In genomic region chr3:187719628-187720336, GRCh38 we compare ENCODE assay signal across 15 cellular contexts. TPM values are rescaled to one million over a fixed set of nuclear protein-coding genes. Genes with fewer than 3 reads are reported as not detected.
DNase-seq lines count a peak whose midpoint lies in the region; ATAC-seq, FAIRE-seq and TF ChIP-seq lines count a peak whose summit lies in the region.
"Had no signal": no experiment of that assay in that cellular context is flagged by ENCODE, and none has a peak within 500 bp of the region (broad histone marks: within the 10 kb centered on the region; RNA-seq: fewer than 3 reads in every experiment).

No MANE protein-coding gene starts in this region.

- 55 to 60% (median 58%) methylated on average over 3 to 6 of the region's 6 CpGs for WGBS in heart left ventricle, 4 donors

- H2AFZ ChIP-seq in GM23338: no peak overlapping the region

- FAIRE-seq in HTR-8/SVneo (lab: Jason Lieb, UNC): no peak
- FAIRE-seq: K562 had no signal

- H3K9me3 Mint-ChIP-seq in GM23338: no peaks in the 10 kb centered on the region

- ATAC-seq in GM23338 (peak; percentile 68), heart left ventricle (peak; percentile 12 to 64 (median 56)), HG03565 (IDR thresholded peaks at IDR 0.05; ENCODE audit: unreplicated experiment) (no peak)
- ATAC-seq: K562, mucosa of descending colon had no signal

- H3K27ac Mint-ChIP-seq in GM23338: no peak overlapping the region

- no peaks in the 10 kb centered on the region for H3K9me2 ChIP-seq in GM23338 (ENCODE audit: insufficient read depth)

- H3K4me3 ChIP-seq in GM23338 (no peak overlapping the region), heart left ventricle (no peak overlapping the region), uterus (no peak overlapping the region)
- H3K4me3 ChIP-seq: ascending aorta, K562, mucosa of descending colon had no signal

- H3K27ac ChIP-seq in GM23338 (ENCODE audit: low read depth): no peak overlapping the region
- H3K27ac ChIP-seq in heart left ventricle: peak overlapping the region in 1 of 12 donors; percentile 61
- no peak overlapping the region for H3K27ac ChIP-seq in uterus
- H3K27ac ChIP-seq: ascending aorta, VCaP had no signal

- TF ChIP-seq POLR2A in heart left ventricle (IDR thresholded peaks at IDR 0.05) (no peak), uterus (IDR thresholded peaks at IDR 0.05) (no peak)

- H3K4me1 ChIP-seq in GM23338 (ENCODE audit: insufficient read depth) (peaks cover 14% of the 10 kb centered on the region; the same call in 1 of the 2 replicates), heart left ventricle (peaks cover 0 to 7% (median 0%) of the 10 kb centered on the region in 12 donors), uterus (no peaks in the 10 kb centered on the region)
- H3K4me1 ChIP-seq: ascending aorta had no signal

- no peak overlapping the region for H3K4me2 ChIP-seq in GM23338

- no peaks in the 10 kb centered on the region; the same call in 1 of the 2 replicates for H3F3A ChIP-seq in GM23338 (replicated peaks; ENCODE audit: low read depth)

- H3K27me3 ChIP-seq in GM23338 (ENCODE audit: insufficient read depth) (no peaks in the 10 kb centered on the region), heart left ventricle (no peaks in the 10 kb centered on the region), uterus (no peaks in the 10 kb centered on the region)
- H3K27me3 ChIP-seq: ascending aorta had no signal

- H3K36me3 ChIP-seq in GM23338 (ENCODE audit: insufficient read depth) (peaks cover 5% of the 10 kb centered on the region; the same call in 1 of the 2 replicates), heart left ventricle (peaks cover 3 to 45% (median 41%) of the 10 kb centered on the region in 9 donors), uterus (peaks cover 0 to 4% of the 10 kb centered on the region in 2 donors)

- no peaks in the 10 kb centered on the region for H3K27me3 Mint-ChIP-seq in GM23338 (ENCODE audit: insufficient read depth, low read depth, poor library complexity)

- DNase-seq in GM23338 (ENCODE audit: low spot score) (no peak), NCI-H446 treated with DMSO at 0.1 percent for 48 hours (lab: John Stamatoyannopoulos, UW) (peak; percentile 4), heart left ventricle (no peak), nucleus accumbens (lab: John Stamatoyannopoulos, UW) (peak in 46 of 56 donors; percentile 8 to 77 (median 36)), HTR-8/SVneo (ENCODE audit: insufficient read length, low spot score) (no peak), uterus (no peak), COLO829 (ENCODE audit: low spot score) (no peak)
- DNase-seq: activated CD8-positive, alpha-beta memory T cell treated with anti-CD3 and anti-CD28 coated beads, Interleukin-2, amount 50 U/mL, for 4 hours; effector memory CD4-positive, alpha-beta T cell; mucosa of descending colon; SHP77 treated with DMSO at 0.1 percent for 48 hours had no signal

- TF ChIP-seq CTCF in GM23338 (conservative IDR thresholded peaks at IDR 0.05; ENCODE audit: low read depth in 2 of 2) (no peak), heart left ventricle (IDR thresholded peaks at IDR 0.05) (no peak), uterus (IDR thresholded peaks at IDR 0.05) (no peak)

- H3K4me3 Mint-ChIP-seq in GM23338: no peak overlapping the region

- peaks cover 19% of the 10 kb centered on the region for H3K4me1 Mint-ChIP-seq in GM23338

- H3K9me3 ChIP-seq in heart left ventricle (no peaks in the 10 kb centered on the region), uterus (no peaks in the 10 kb centered on the region)
- H3K9me3 ChIP-seq: ascending aorta, mucosa of descending colon had no signal

- no peaks in the 10 kb centered on the region for H4K20me1 ChIP-seq in GM23338 (replicated peaks; ENCODE audit: insufficient read depth)

- H3K36me3 Mint-ChIP-seq in GM23338 (ENCODE audit: low read depth): peaks cover 20% of the 10 kb centered on the region

- intact Hi-C loops in heart left ventricle (cut with DNase I): loop anchor here in 8 of 10 donors (5.0 to 10.0 kb wide), 4 partner anchors 42 to 1105 kb away; partner anchors contain the start of gene AHSG (in 1 of the 8)
- intact Hi-C loops in uterus (cut with DNase I; ENCODE audit: low total_unique reads): no loop called here

- H3K79me2 ChIP-seq in GM23338 (replicated peaks; ENCODE audit: insufficient read depth): no peaks in the 10 kb centered on the region

TF ChIP-seq in GM23338, 12 proteins besides CTCF, POLR2A, EP300 and RAD21 (continues in another document):
- no peak for TF ChIP-seq STAT1 (IDR thresholded peaks at IDR 0.05; ENCODE audit: unreplicated experiment)
- no peak for TF ChIP-seq JUNB (IDR thresholded peaks at IDR 0.05; ENCODE audit: unreplicated experiment)
- no peak for TF ChIP-seq ZNF331 (CRISPR knock-in tag; IDR thresholded peaks at IDR 0.05; ENCODE audit: low read depth)
- TF ChIP-seq ZNF462 (CRISPR knock-in tag; IDR thresholded peaks at IDR 0.05): no peak

RNA-seq across cellular contexts. Expression of gene RTP2, which starts 17.4 kb away (rescaled TPM):
- total RNA-seq in GM23338 (2014; rRNA removed; shearing (Covaris generic)): not detected in 2 replicates
- not detected in 2 replicates for polyA plus RNA-seq in GM23338 (2016; fragmentation: Nextera tagmentation; extraction: Ambion mirVana)
- not detected for total RNA-seq in heart left ventricle
- polyA plus RNA-seq in heart left ventricle: not detected
- not detected for total RNA-seq in uterus
- total RNA-seq: ascending aorta, K562, mucosa of descending colon had no signal
- polyA plus RNA-seq: K562 had no signal

RNA-seq across cellular contexts. Expression of gene BCL6, which starts 25.5 kb away (rescaled TPM):
- 5.4 and 5.9 TPM in 2 replicates for total RNA-seq in GM23338 (2014; rRNA removed; shearing (Covaris generic))
- polyA plus RNA-seq in GM23338 (2016; fragmentation: Nextera tagmentation; extraction: Ambion mirVana): 2.5 and 2.6 TPM in 2 replicates
- total RNA-seq in heart left ventricle: 100 to 1,000 TPM in 1 of 9 donors, 10 to 100 TPM in 8; 29.7 to 109 (median 62.0) TPM
- 10 to 100 TPM; 29.3 to 45.7 TPM for polyA plus RNA-seq in heart left ventricle
- 100 to 1,000 TPM in 1 of 4 donors, 10 to 100 TPM in 2, 1 to 10 TPM in 1; 6.6 to 188 (median 51.0) TPM for total RNA-seq in uterus

RNA-seq across cellular contexts. Expression of gene SST, which starts 49.6 kb away (rescaled TPM):
- not detected in 2 replicates for total RNA-seq in GM23338 (2014; rRNA removed; shearing (Covaris generic))
- polyA plus RNA-seq in GM23338 (2016; fragmentation: Nextera tagmentation; extraction: Ambion mirVana) (3.2 and 3.9 TPM in 2 replicates), heart left ventricle (not detected)
- total RNA-seq in heart left ventricle (not detected), uterus (under 1 TPM in 1 of 4 donors, not detected in 3; 0.90 TPM)
- total RNA-seq: ascending aorta, K562 had no signal
- polyA plus RNA-seq: K562 had no signal

Comparison
In these comparisons a context has a peak if more than half of its experiments do, and no peak if none do; other contexts are left out.
1. DNase-seq: peak in NCI-H446 treated with DMSO at 0.1 percent for 48 hours (single experiment) and nucleus accumbens (46 of 56); none in GM23338 (single experiment), heart left ventricle (0 of 5), HTR-8/SVneo (single experiment), uterus (0 of 2) and COLO829 (single experiment).